In the genomic region with DNA sequence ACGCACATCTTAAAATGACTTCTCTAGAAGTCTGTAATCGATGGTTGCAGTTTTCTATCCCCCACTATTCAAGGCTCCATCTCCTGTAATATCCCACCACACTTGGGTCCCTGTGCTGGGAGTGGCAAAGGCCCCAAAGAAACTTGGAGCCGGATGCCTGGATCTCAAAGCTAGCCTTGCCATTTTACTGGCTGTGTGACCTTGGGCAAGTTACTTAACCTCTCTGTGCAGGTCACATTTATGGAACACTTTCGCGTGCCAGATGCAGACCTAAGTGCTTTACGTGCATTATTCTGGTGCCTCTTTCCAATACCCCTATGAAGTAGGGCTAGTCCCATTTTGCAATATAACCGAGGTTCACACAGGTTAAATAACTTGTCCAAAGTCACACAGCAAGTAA, we compare ENCODE assay signal across 21 cellular contexts.
DNase-seq lines count a peak whose midpoint lies in the region; ATAC-seq, FAIRE-seq and TF ChIP-seq lines count a peak whose summit lies in the region.
"Had no signal": no experiment of that assay in that cellular context is flagged by ENCODE, and none has a peak within 500 bp of the region (broad histone marks: within the 10 kb centered on the region; RNA-seq: fewer than 3 reads in every experiment).

No MANE protein-coding gene starts in this region.

- no peak for TF ChIP-seq EP300 in A549 (IDR thresholded peaks at IDR 0.05)

- H3K27me3 ChIP-seq in bronchial epithelial cell (ENCODE audit: control insufficient read depth, insufficient read depth, low read length) = no peaks in the 10 kb centered on the region

- POLR2A ChIA-PET in A549 (lab: Yijun Ruan, JAX) = no interaction called here
- POLR2A ChIA-PET in HEK293 (lab: Yijun Ruan, JAX) = no interaction called here

- H3K4me2 ChIP-seq in A549 = no peak overlapping the region
- H3K4me2 ChIP-seq: BLaER1 treated with 17β-estradiol and CSF1 and Interleukin-3, amounts not matched to agents 10 nM and 100 nM had no signal

- H3K4me1 ChIP-seq in A549 = no peaks in the 10 kb centered on the region
- H3K4me1 ChIP-seq in HEK293 (ENCODE audit: control insufficient read depth, insufficient read depth, low read length) = no peaks in the 10 kb centered on the region
- H3K4me1 ChIP-seq in kidney (ENCODE audit: control insufficient read depth in 1 of 2, insufficient read depth in 1 of 2, low read depth in 1 of 2, low read length in 2 of 2) = no peaks in the 10 kb centered on the region
- H3K4me1 ChIP-seq: BLaER1 treated with 17β-estradiol and CSF1 and Interleukin-3, amounts not matched to agents 10 nM and 100 nM; Caco-2 had no signal

- no peak for TF ChIP-seq CTCF in A549 (IDR thresholded peaks at IDR 0.05)
- TF ChIP-seq CTCF in HEK293 (tag by site-specific recombination; IDR thresholded peaks at IDR 0.05) = no peak
- no peak for TF ChIP-seq CTCF in bronchial epithelial cell (IDR thresholded peaks at IDR 0.05; ENCODE audit: insufficient read depth, low read length, severe bottlenecking)
- no peak for TF ChIP-seq CTCF in kidney (IDR thresholded peaks at IDR 0.05; ENCODE audit: borderline replicate concordance, extremely low read depth, insufficient read depth)

- ATAC-seq in A549 (no peak), GM21723 (IDR thresholded peaks at IDR 0.05; ENCODE audit: unreplicated experiment) (no peak)
- ATAC-seq: CD8-positive, alpha-beta T cell had no signal

- FAIRE-seq in A549 (lab: Jason Lieb, UNC) = no peak
- FAIRE-seq in bronchial epithelial cell (lab: Jason Lieb, UNC) = peak; percentile 60
- no peak for FAIRE-seq in kidney (lab: Jason Lieb, UNC)
- FAIRE-seq: A204.1, D721Med, G401.6, GM12891, GM19239 had no signal

- WGBS in A549 (ENCODE audit: missing lambda C conversion rate) = 25% methylated on average over 7 of the region's 7 CpGs

- H3K9me3 ChIP-seq in A549 = no peaks in the 10 kb centered on the region
- H3K9me3 ChIP-seq in HEK293 (ENCODE audit: control insufficient read depth, insufficient read depth, low read depth, low read length) = no peaks in the 10 kb centered on the region
- no peaks in the 10 kb centered on the region for H3K9me3 ChIP-seq in kidney (ENCODE audit: control insufficient read depth in 1 of 2, low read length in 2 of 2)
- H3K9me3 ChIP-seq: BLaER1 treated with 17β-estradiol and CSF1 and Interleukin-3, amounts not matched to agents 10 nM and 100 nM; Caco-2 had no signal

- H3K9ac ChIP-seq in kidney (ENCODE audit: low read length in 2 of 2) = no peak overlapping the region
- H3K9ac ChIP-seq: BLaER1 treated with 17β-estradiol and CSF1 and Interleukin-3, amounts not matched to agents 10 nM and 100 nM had no signal

- DNase-seq in A549 (ENCODE audit: low read depth in 1 of 2, low spot score in 1 of 2) (no peak), bronchial epithelial cell (ENCODE audit: low read depth) (no peak), kidney (no peak), retina (no peak)
- DNase-seq: 8988T; AML-193; Caco-2; Calu3; CD4-positive, alpha-beta T cell; CD8-positive, alpha-beta T cell; DMS79 treated with DMSO at 0.1 percent for 48 hours; GF-D8 had no signal

- TF ChIP-seq RAD21 in A549 (conservative IDR thresholded peaks at IDR 0.05 in 1 of 2, IDR thresholded peaks at IDR 0.05 in 1 of 2) = no peak

- no peak for TF ChIP-seq POLR2A in A549 (IDR thresholded peaks at IDR 0.05; ENCODE audit: low read length)

- H3K27ac ChIP-seq in A549 (no peak overlapping the region), HEK293 (ENCODE audit: extremely low read depth, low read depth, low read length) (no peak overlapping the region), kidney (ENCODE audit: low read depth in 2 of 2, low read length in 2 of 2) (no peak overlapping the region)
- H3K27ac ChIP-seq: BLaER1 treated with 17β-estradiol and CSF1 and Interleukin-3, amounts not matched to agents 10 nM and 100 nM; C4-2B had no signal

- H3K36me3 ChIP-seq in HEK293 (ENCODE audit: control insufficient read depth in 2 of 2, insufficient read depth in 1 of 2, low read length in 2 of 2) = no peaks in the 10 kb centered on the region
- H3K36me3 ChIP-seq in bronchial epithelial cell (ENCODE audit: control insufficient read depth, insufficient read depth, low read length) = no peaks in the 10 kb centered on the region
- H3K36me3 ChIP-seq in kidney (ENCODE audit: control insufficient read depth in 1 of 2, insufficient read depth in 2 of 2, low read length in 2 of 2) = no peaks in the 10 kb centered on the region
- H3K36me3 ChIP-seq: BLaER1 treated with 17β-estradiol and CSF1 and Interleukin-3, amounts not matched to agents 10 nM and 100 nM had no signal

- CTCF ChIA-PET in A549 (lab: Yijun Ruan, JAX) (no interaction called here), HEK293 (lab: Yijun Ruan, JAX) (interaction anchor here (0.7 to 1.0 kb wide), 2 partner anchors 39 to 146 kb away, joined by 3 to 5 read pairs; no protein-coding TSS in a partner anchor)

- intact Hi-C loops in kidney (cut with DNase I) = no loop called here

- H3K4me3 ChIP-seq in A549 (no peak overlapping the region), HEK293 (ENCODE audit: low read depth, low read length) (no peak overlapping the region), bronchial epithelial cell (ENCODE audit: low read depth, low read length) (no peak overlapping the region), kidney (ENCODE audit: low read length in 2 of 2) (no peak overlapping the region)
- H3K4me3 ChIP-seq: BLaER1 treated with 17β-estradiol and CSF1 and Interleukin-3, amounts not matched to agents 10 nM and 100 nM had no signal

TF ChIP-seq in A549, 52 proteins besides CTCF, POLR2A, EP300 and RAD21:
- TF ChIP-seq ZFP36 (IDR thresholded peaks at IDR 0.05; ENCODE audit: borderline replicate concordance, partially characterized antibody) = peak; percentile 64
- TF ChIP-seq RFX5 (IDR thresholded peaks at IDR 0.05) = no peak

TF ChIP-seq in HEK293, 187 proteins besides CTCF, POLR2A, EP300 and RAD21:
- TF ChIP-seq ZSCAN4 (tag by site-specific recombination; IDR thresholded peaks at IDR 0.05) (no peak), ZNF768 (tag by site-specific recombination; IDR thresholded peaks at IDR 0.05) (peak; percentile 82), ZNF560 (tag by site-specific recombination; IDR thresholded peaks at IDR 0.05; ENCODE audit: borderline replicate concordance) (no peak)
